In the genomic region with DNA sequence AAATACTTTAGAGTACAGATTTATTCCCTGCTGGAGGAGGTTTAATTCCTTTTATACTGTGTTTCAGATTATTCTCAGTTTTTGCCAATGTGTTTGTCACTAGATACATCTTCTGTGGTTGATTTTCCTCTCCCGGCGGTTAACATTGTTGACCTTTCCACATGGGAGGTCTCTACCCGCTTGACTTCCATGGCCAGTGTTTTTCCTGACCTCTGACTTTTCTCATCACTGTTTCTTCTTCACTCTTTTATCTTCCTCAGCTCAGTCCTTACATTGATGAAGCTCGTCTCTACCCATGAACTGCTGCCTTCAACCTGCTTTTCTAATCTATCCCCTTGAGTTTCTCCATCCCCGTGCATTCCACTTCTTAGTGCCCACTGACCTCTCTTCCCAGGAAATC, we compare ENCODE assay signal across 36 cellular contexts.
DNase-seq lines count a peak whose midpoint lies in the region; ATAC-seq, FAIRE-seq and TF ChIP-seq lines count a peak whose summit lies in the region.
"Had no signal": no experiment of that assay in that cellular context is flagged by ENCODE, and none has a peak within 500 bp of the region (broad histone marks: within the 10 kb centered on the region; RNA-seq: fewer than 3 reads in every experiment).

No MANE protein-coding gene starts in this region.

- H3K36me3 Mint-ChIP-seq in WTC11 (peaks cover 2% of the 10 kb centered on the region; the same call in 1 of the 2 replicates), nephron progenitor cell (ENCODE audit: low read depth) (peaks cover 26% of the 10 kb centered on the region)
- H3K36me3 Mint-ChIP-seq: CD14-positive monocyte; CD4-positive, alpha-beta memory T cell; CD4-positive, CD25-positive, alpha-beta regulatory T cell; CD8-positive, alpha-beta memory T cell; CD8-positive, alpha-beta T cell had no signal

- peaks cover 17% of the 10 kb centered on the region for H3K9me3 Mint-ChIP-seq in WTC11
- H3K9me3 Mint-ChIP-seq in nephron progenitor cell = peaks cover 16% of the 10 kb centered on the region
- H3K9me3 Mint-ChIP-seq: CD8-positive, alpha-beta T cell had no signal

- intact Hi-C loops in sciatic nerve (cut with DNase I) (no loop called here), sigmoid colon (cut with DNase I) (no loop called here)

- no peaks in the 10 kb centered on the region for H3K9me3 ChIP-seq in small intestine (ENCODE audit: control insufficient read depth, low read depth)
- H3K9me3 ChIP-seq in sigmoid colon = no peaks in the 10 kb centered on the region
- H3K9me3 ChIP-seq: A549; BE2C; BLaER1; BLaER1 treated with 17β-estradiol and CSF1 and Interleukin-3, amounts not matched to agents 10 nM and 100 nM; Caco-2 had no signal

- TF ChIP-seq POLR2A in H54 (IDR thresholded peaks at IDR 0.05; ENCODE audit: low read depth, low read length) (no peak), sigmoid colon (IDR thresholded peaks at IDR 0.05) (no peak)

- POLR2A ChIA-PET in WTC11 (lab: Charles Lee) = no interaction called here

- DNase-seq in H54 (ENCODE audit: insufficient read length, low spot score) (no peak), WTC11 (ENCODE audit: low spot score) (no peak), nephron progenitor cell (no peak), sciatic nerve (ENCODE audit: low spot score) (no peak), small intestine (no peak), activated T-cell treated with anti-CD3 and anti-CD28 coated beads for 4 hours (no peak), sigmoid colon (no peak), RCC 7860 (ENCODE audit: low spot score) (no peak)
- DNase-seq: 8988T; ACHN; AML-193; BE2C; C1 segment of cervical spinal cord; Caco-2; Calu3; CD4-positive, alpha-beta memory T cell; CD4-positive, alpha-beta T cell; CD4-positive, CD25-positive, alpha-beta regulatory T cell; CD8-positive, alpha-beta memory T cell; CD8-positive, alpha-beta T cell; COR-L47; DMS 273 treated with DMSO at 0.1 percent for 48 hours; DMS153; DMS53; DMS79; DMS79 treated with DMSO at 0.1 percent for 48 hours; DND-41; EL had no signal

- H3K27me3 ChIP-seq in small intestine (ENCODE audit: control insufficient read depth in 2 of 2, insufficient read depth in 2 of 2, low read length in 2 of 2) (no peaks in the 10 kb centered on the region), sigmoid colon (no peaks in the 10 kb centered on the region)
- H3K27me3 ChIP-seq: BE2C; BLaER1; BLaER1 treated with 17β-estradiol and CSF1 and Interleukin-3, amounts not matched to agents 10 nM and 100 nM had no signal

- ATAC-seq in WTC11 (no peak), sciatic nerve (peak; percentile 65)
- ATAC-seq: A549; CD8-positive, alpha-beta T cell had no signal

- H3K27ac Mint-ChIP-seq in WTC11 (0 out of 2 replicates have a peak overlapping the region, but pooled peaks have one; percentile 4), nephron progenitor cell (peak overlapping the region; percentile 63)
- H3K27ac Mint-ChIP-seq: B cell; CD14-positive monocyte; CD4-positive, alpha-beta memory T cell; CD4-positive, alpha-beta T cell; CD4-positive, CD25-positive, alpha-beta regulatory T cell; CD8-positive, alpha-beta memory T cell; CD8-positive, alpha-beta T cell had no signal

- no peak for TF ChIP-seq EP300 in sigmoid colon (IDR thresholded peaks at IDR 0.05)

- 80 to 95% (median 83%) methylated on average over 5 of the region's 5 CpGs for WGBS in small intestine, 3 donors
- 93 to 94% methylated on average over 5 of the region's 5 CpGs for WGBS in sigmoid colon, 2 donors

- CTCF ChIA-PET in WTC11 (lab: Charles Lee) = no interaction called here

- H3K27me3 Mint-ChIP-seq in WTC11 (ENCODE audit: low read depth) (no peaks in the 10 kb centered on the region), nephron progenitor cell (ENCODE audit: low read depth, poor library complexity) (no peaks in the 10 kb centered on the region)
- H3K27me3 Mint-ChIP-seq: B cell; CD4-positive, alpha-beta memory T cell; CD4-positive, alpha-beta T cell; CD4-positive, CD25-positive, alpha-beta regulatory T cell; CD8-positive, alpha-beta memory T cell had no signal

- H3K4me1 ChIP-seq in small intestine (ENCODE audit: control insufficient read depth in 2 of 2, insufficient read depth in 1 of 2, low read depth in 1 of 2, low read length in 1 of 2) (no peaks in the 10 kb centered on the region), sigmoid colon (peaks cover 0 to 9% (median 2%) of the 10 kb centered on the region in 4 donors)
- H3K4me1 ChIP-seq: A549; BLaER1; BLaER1 treated with 17β-estradiol and CSF1 and Interleukin-3, amounts not matched to agents 10 nM and 100 nM had no signal

- TF ChIP-seq CTCF in WTC11 (IDR thresholded peaks at IDR 0.05) (no peak), nephron progenitor cell (IDR thresholded peaks at IDR 0.05) (no peak), sigmoid colon (IDR thresholded peaks at IDR 0.05) (no peak)

- peak; percentile 27 for FAIRE-seq in H54 (lab: Jason Lieb, UNC)
- no peak for FAIRE-seq in small intestine (lab: Jason Lieb, UNC)
- no peak for FAIRE-seq in RCC 7860 (lab: Jason Lieb, UNC)
- FAIRE-seq: A549, D721Med had no signal

- H3K4me3 Mint-ChIP-seq in WTC11 = no peak overlapping the region
- H3K4me3 Mint-ChIP-seq in nephron progenitor cell = no peak overlapping the region
- H3K4me3 Mint-ChIP-seq: B cell; CD14-positive monocyte; CD4-positive, alpha-beta memory T cell; CD4-positive, alpha-beta T cell; CD4-positive, CD25-positive, alpha-beta regulatory T cell; CD8-positive, alpha-beta memory T cell; CD8-positive, alpha-beta T cell had no signal

- H3K36me3 ChIP-seq in small intestine (ENCODE audit: control insufficient read depth in 2 of 2, insufficient read depth in 2 of 2, low read length in 2 of 2) = no peaks in the 10 kb centered on the region
- H3K36me3 ChIP-seq in sigmoid colon = no peaks in the 10 kb centered on the region
- H3K36me3 ChIP-seq: BE2C; BLaER1; BLaER1 treated with 17β-estradiol and CSF1 and Interleukin-3, amounts not matched to agents 10 nM and 100 nM had no signal

- H3K4me1 Mint-ChIP-seq in WTC11 (peaks cover 22% of the 10 kb centered on the region), nephron progenitor cell (peaks cover 18% of the 10 kb centered on the region)
- H3K4me1 Mint-ChIP-seq: B cell; CD14-positive monocyte; CD4-positive, alpha-beta memory T cell; CD4-positive, CD25-positive, alpha-beta regulatory T cell; CD8-positive, alpha-beta memory T cell had no signal

- H3K4me3 ChIP-seq in small intestine (ENCODE audit: low read depth in 1 of 2, low read length in 2 of 2) (no peak overlapping the region), sigmoid colon (no peak overlapping the region)
- H3K4me3 ChIP-seq: A549; BLaER1; BLaER1 treated with 17β-estradiol and CSF1 and Interleukin-3, amounts not matched to agents 10 nM and 100 nM had no signal

- no peak overlapping the region for H3K27ac ChIP-seq in small intestine (ENCODE audit: low read depth in 1 of 2, low read length in 1 of 2)
- H3K27ac ChIP-seq in sigmoid colon = no peak overlapping the region
- H3K27ac ChIP-seq: 22Rv1; A549; BLaER1; BLaER1 treated with 17β-estradiol and CSF1 and Interleukin-3, amounts not matched to agents 10 nM and 100 nM; C4-2B had no signal

TF ChIP-seq in WTC11, 78 proteins besides CTCF, POLR2A, EP300 and RAD21 (continues in another document):
- TF ChIP-seq NR3C1 (CRISPR knock-in tag; conservative IDR thresholded peaks at IDR 0.05; ENCODE audit: low read depth) (no peak), ZNF219 (CRISPR knock-in tag; IDR thresholded peaks at IDR 0.05; ENCODE audit: borderline replicate concordance) (no peak), KAT7 (CRISPR knock-in tag; IDR thresholded peaks at IDR 0.05; ENCODE audit: borderline replicate concordance) (no peak), OVOL2 (CRISPR knock-in tag; IDR thresholded peaks at IDR 0.05; ENCODE audit: borderline replicate concordance) (no peak), ZNF423 (CRISPR knock-in tag; IDR thresholded peaks at IDR 0.05) (no peak), FOXK1 (CRISPR knock-in tag; IDR thresholded peaks at IDR 0.05) (no peak), ZNF138 (CRISPR knock-in tag; conservative IDR thresholded peaks at IDR 0.05) (no peak), JAZF1 (CRISPR knock-in tag; IDR thresholded peaks at IDR 0.05) (no peak), TP53 (CRISPR knock-in tag; IDR thresholded peaks at IDR 0.05) (no peak), PRRX2 (CRISPR knock-in tag; IDR thresholded peaks at IDR 0.05) (no peak), ZNF263 (CRISPR knock-in tag; IDR thresholded peaks at IDR 0.05; ENCODE audit: low read depth) (no peak), ZNF121 (CRISPR knock-in tag; IDR thresholded peaks at IDR 0.05) (no peak), ZNF232 (CRISPR knock-in tag; IDR thresholded peaks at IDR 0.05) (no peak)
- TF ChIP-seq, protein P1, sequence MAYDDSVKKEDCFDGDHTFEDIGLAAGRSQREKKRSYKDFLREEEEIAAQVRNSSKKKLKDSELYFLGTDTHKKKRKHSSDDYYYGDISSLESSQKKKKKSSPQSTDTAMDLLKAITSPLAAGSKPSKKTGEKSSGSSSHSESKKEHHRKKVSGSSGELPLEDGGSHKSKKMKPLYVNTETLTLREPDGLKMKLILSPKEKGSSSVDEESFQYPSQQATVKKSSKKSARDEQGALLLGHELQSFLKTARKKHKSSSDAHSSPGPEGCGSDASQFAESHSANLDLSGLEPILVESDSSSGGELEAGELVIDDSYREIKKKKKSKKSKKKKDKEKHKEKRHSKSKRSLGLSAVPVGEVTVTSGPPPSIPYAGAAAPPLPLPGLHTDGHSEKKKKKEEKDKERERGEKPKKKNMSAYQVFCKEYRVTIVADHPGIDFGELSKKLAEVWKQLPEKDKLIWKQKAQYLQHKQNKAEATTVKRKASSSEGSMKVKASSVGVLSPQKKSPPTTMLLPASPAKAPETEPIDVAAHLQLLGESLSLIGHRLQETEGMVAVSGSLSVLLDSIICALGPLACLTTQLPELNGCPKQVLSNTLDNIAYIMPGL (CRISPR knock-in tag; IDR thresholded peaks at IDR 0.05) = no peak
- TF ChIP-seq, protein P2, sequence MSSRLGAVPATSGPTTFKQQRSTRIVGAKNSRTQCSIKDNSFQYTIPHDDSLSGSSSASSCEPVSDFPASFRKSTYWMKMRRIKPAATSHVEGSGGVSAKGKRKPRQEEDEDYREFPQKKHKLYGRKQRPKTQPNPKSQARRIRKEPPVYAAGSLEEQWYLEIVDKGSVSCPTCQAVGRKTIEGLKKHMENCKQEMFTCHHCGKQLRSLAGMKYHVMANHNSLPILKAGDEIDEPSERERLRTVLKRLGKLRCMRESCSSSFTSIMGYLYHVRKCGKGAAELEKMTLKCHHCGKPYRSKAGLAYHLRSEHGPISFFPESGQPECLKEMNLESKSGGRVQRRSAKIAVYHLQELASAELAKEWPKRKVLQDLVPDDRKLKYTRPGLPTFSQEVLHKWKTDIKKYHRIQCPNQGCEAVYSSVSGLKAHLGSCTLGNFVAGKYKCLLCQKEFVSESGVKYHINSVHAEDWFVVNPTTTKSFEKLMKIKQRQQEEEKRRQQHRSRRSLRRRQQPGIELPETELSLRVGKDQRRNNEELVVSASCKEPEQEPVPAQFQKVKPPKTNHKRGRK (CRISPR knock-in tag; IDR thresholded peaks at IDR 0.05; ENCODE audit: borderline replicate concordance) = no peak
- TF ChIP-seq, protein P3, sequence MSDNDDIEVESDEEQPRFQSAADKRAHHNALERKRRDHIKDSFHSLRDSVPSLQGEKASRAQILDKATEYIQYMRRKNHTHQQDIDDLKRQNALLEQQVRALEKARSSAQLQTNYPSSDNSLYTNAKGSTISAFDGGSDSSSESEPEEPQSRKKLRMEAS (CRISPR knock-in tag; IDR thresholded peaks at IDR 0.05) = no peak
